ENCODE assay signal across 9 cellular contexts in genomic region chr10:29858352-29859267, GRCh38.
DNase-seq lines count a peak whose midpoint lies in the region; ATAC-seq and TF ChIP-seq lines count a peak whose summit lies in the region.
"Had no signal": no experiment of that assay in that cellular context is flagged by ENCODE, and none has a peak within 500 bp of the region (broad histone marks: within the 10 kb centered on the region; RNA-seq: fewer than 3 reads in every experiment).

No MANE protein-coding gene starts in this region.

- no peaks in the 10 kb centered on the region for H3K9me3 ChIP-seq in DND-41 (ENCODE audit: insufficient read depth, low read length, severe bottlenecking)
- no peaks in the 10 kb centered on the region for H3K9me3 ChIP-seq in endodermal cell (ENCODE audit: control insufficient read depth, low read length)
- no peaks in the 10 kb centered on the region for H3K9me3 ChIP-seq in muscle layer of colon (ENCODE audit: low read length)

- ATAC-seq in DND-41 (ENCODE audit: insufficient read depth, low read depth): no peak

- no peaks in the 10 kb centered on the region for H3K36me3 ChIP-seq in DND-41 (ENCODE audit: insufficient read depth, low read length)
- H3K36me3 ChIP-seq in endodermal cell (ENCODE audit: control insufficient read depth, insufficient read depth, low read length): no peaks in the 10 kb centered on the region
- H3K36me3 ChIP-seq in muscle layer of colon (ENCODE audit: insufficient read depth, low read length): no peaks in the 10 kb centered on the region

- H3K36me3 Mint-ChIP-seq in endodermal cell (ENCODE audit: low read depth): no peaks in the 10 kb centered on the region
- H3K36me3 Mint-ChIP-seq: IgD-negative memory B cell had no signal

- H3K4me2 ChIP-seq in DND-41 (ENCODE audit: insufficient read depth, low read length): no peak overlapping the region

- H3K9ac ChIP-seq in DND-41 (ENCODE audit: low read depth, low read length): peak overlapping the region; percentile 53
- no peak overlapping the region for H3K9ac ChIP-seq in endodermal cell (ENCODE audit: extremely low read depth, low read length, poor library complexity, severe bottlenecking)
- peak overlapping the region; percentile 12 for H3K9ac ChIP-seq in muscle layer of colon (ENCODE audit: low read length)

- H3K4me3 ChIP-seq in DND-41 (ENCODE audit: low read depth in 1 of 2, low read length in 2 of 2) (no peak overlapping the region), endodermal cell (ENCODE audit: low read length) (no peak overlapping the region), muscle layer of colon (ENCODE audit: low read depth in 1 of 2, low read length in 2 of 2) (no peak overlapping the region)

- H3K4me1 Mint-ChIP-seq in endodermal cell: peaks cover 4% of the 10 kb centered on the region

- no peaks in the 10 kb centered on the region for H3K79me2 ChIP-seq in DND-41 (ENCODE audit: insufficient read depth, low read length)

- TF ChIP-seq CTCF in DND-41 (IDR thresholded peaks at IDR 0.05; ENCODE audit: borderline replicate concordance, extremely low read depth, low read length, poor library complexity, severe bottlenecking) (peak; percentile 65), endodermal cell (conservative IDR thresholded peaks at IDR 0.05) (peak; percentile 77), GM20000 (IDR thresholded peaks at IDR 0.05; ENCODE audit: extremely low read depth, missing control alignments) (no peak)

- no peak overlapping the region for H3K4me3 Mint-ChIP-seq in endodermal cell
- H3K4me3 Mint-ChIP-seq: IgD-negative memory B cell had no signal

- H3K27ac Mint-ChIP-seq in endodermal cell: no peak overlapping the region
- H3K27ac Mint-ChIP-seq: IgD-negative memory B cell had no signal

- WGBS in endodermal cell (ENCODE audit: insufficient coverage in 1 of 2, insufficient read length in 1 of 2), 2 experiments: 44 to 69% methylated on average over 10 to 11 of the region's 11 CpGs

- H3K27ac ChIP-seq in DND-41 (ENCODE audit: low read length) (peak overlapping the region; percentile 93), endodermal cell (ENCODE audit: low read depth, low read length) (no peak overlapping the region), muscle layer of colon (ENCODE audit: low read depth, low read length) (peak overlapping the region; percentile 93)

- DNase-seq in DND-41 (peak; percentile 54), NCI-H226 (peak; percentile 7), endodermal cell (peak; percentile 78), HUDEP-2 (lab: John Stamatoyannopoulos, UW; ENCODE audit: unreplicated experiment in 76 of 76) (no peak), GM20000 (ENCODE audit: low spot score) (no peak)
- DNase-seq in stimulated activated CD4-positive, alpha-beta T cell treated with anti-CD3 and anti-CD28 coated beads, Interleukin-1b, Interleukin-23, amount 100 ng/mL, for 48 hours: no peak
- no peak for DNase-seq in activated T-cell treated with anti-CD3 and anti-CD28 coated beads, Interleukin-2, amount 50 U/mL, for 1 hour

- H4K20me1 ChIP-seq in DND-41 (ENCODE audit: insufficient read depth, low read length): no peaks in the 10 kb centered on the region

- H3K9me3 Mint-ChIP-seq in endodermal cell: no peaks in the 10 kb centered on the region
- H3K9me3 Mint-ChIP-seq: IgD-negative memory B cell had no signal

- no peaks in the 10 kb centered on the region for H3K27me3 ChIP-seq in DND-41 (ENCODE audit: insufficient read depth, low read length, poor library complexity)
- H3K27me3 ChIP-seq in endodermal cell (ENCODE audit: control insufficient read depth, insufficient read depth, low read length, poor library complexity, severe bottlenecking): peaks cover 4% of the 10 kb centered on the region
- H3K27me3 ChIP-seq in muscle layer of colon (ENCODE audit: control insufficient read depth in 1 of 2, insufficient read depth in 2 of 2, low read length in 2 of 2): no peaks in the 10 kb centered on the region

- H2AFZ ChIP-seq in DND-41 (ENCODE audit: low read depth, low read length): no peak overlapping the region; the same call in 1 of the 2 replicates

- no peaks in the 10 kb centered on the region for H3K27me3 Mint-ChIP-seq in endodermal cell (ENCODE audit: insufficient read depth)

- H3K4me1 ChIP-seq in DND-41 (ENCODE audit: insufficient read depth, low read length) (peaks cover 53% of the 10 kb centered on the region), endodermal cell (ENCODE audit: control insufficient read depth, insufficient read depth, low read length) (no peaks in the 10 kb centered on the region), muscle layer of colon (ENCODE audit: insufficient read depth, low read length) (peaks cover 32% of the 10 kb centered on the region)

Comparison
In these comparisons a context has a peak if more than half of its experiments do, and no peak if none do; other contexts are left out.
1. DNase-seq: peak in DND-41 (single experiment), NCI-H226 (single experiment) and endodermal cell (single experiment); none in stimulated activated CD4-positive, alpha-beta T cell treated with anti-CD3 and anti-CD28 coated beads, Interleukin-1b, Interleukin-23, amount 100 ng/mL, for 48 hours (single experiment), HUDEP-2 (0 of 76), activated T-cell treated with anti-CD3 and anti-CD28 coated beads, Interleukin-2, amount 50 U/mL, for 1 hour (single experiment) and GM20000 (single experiment).